Comparison of ENCODE assay signal across 1 cellular context in the genomic region with DNA sequence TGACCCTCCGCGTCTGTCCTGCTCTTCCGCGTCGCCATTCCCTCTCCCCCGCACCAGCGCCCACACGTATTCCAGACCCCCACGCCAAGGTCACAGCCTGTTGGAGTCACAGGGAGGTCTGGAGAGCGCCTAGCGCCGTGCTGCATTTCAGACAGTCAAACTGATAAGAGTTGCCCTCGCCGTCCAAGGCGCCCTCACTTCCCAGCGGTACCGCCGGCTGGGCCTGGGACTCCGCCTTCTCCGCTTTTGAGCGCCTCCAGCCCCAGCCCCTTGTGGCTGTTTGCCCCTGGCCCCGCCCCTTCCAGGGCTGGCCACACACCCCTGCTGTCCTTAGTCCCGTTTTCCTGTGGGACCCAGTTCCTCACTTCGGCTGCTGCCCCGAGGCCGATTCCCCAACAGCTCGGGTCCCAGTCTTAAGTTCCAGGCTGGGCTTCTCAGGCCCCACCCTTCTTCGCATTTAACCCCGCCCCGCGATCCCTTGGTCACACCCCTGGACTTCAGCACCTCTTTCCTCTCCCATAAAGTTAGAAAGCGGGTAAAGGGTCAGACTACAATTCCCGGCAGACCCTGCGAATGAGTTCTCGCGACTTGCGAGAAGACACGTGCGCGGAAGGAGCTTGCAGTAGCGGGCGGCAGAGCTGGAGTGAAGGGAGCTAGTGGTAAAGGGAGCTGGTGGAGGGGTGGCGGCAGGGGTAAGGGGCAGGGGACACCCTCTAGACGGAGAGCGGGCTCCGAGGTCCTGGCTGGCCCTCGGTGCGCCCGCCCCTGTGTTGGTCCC.
A peak's percentile ranks its signal among the peaks of the same experiment; 100 is the strongest.
TF ChIP-seq lines count a peak whose summit lies in the region.

A gene (plus strand): TSS at position 612 of the 778 bp plus-strand sequence. CDS start 1,085 bp downstream, outside the sequence.

TF ChIP-seq in K562, 482 proteins besides CTCF, POLR2A, EP300 and RAD21 (continued from another document and continues in another):
- 0 out of 2 replicates have a peak, but pooled peaks have one; percentile 3 for TF ChIP-seq HNRNPL (IDR thresholded peaks at IDR 0.05; ENCODE audit: low read depth, low read length)
- no peak for TF ChIP-seq FIP1L1 (IDR thresholded peaks at IDR 0.05; ENCODE audit: low read depth, low read length, poor library complexity, severe bottlenecking)
- TF ChIP-seq ZNF133 (CRISPR knock-in tag; IDR thresholded peaks at IDR 0.05), result no peak
- TF ChIP-seq ATF7 (IDR thresholded peaks at IDR 0.05), result 0 out of 2 replicates have a peak, but pooled peaks have one; percentile 48
- TF ChIP-seq ZNF830 (CRISPR knock-in tag; IDR thresholded peaks at IDR 0.05), result no peak
- no peak for TF ChIP-seq ETV1 (tag; conservative IDR thresholded peaks at IDR 0.05; ENCODE audit: low read depth)
- TF ChIP-seq, protein P1, sequence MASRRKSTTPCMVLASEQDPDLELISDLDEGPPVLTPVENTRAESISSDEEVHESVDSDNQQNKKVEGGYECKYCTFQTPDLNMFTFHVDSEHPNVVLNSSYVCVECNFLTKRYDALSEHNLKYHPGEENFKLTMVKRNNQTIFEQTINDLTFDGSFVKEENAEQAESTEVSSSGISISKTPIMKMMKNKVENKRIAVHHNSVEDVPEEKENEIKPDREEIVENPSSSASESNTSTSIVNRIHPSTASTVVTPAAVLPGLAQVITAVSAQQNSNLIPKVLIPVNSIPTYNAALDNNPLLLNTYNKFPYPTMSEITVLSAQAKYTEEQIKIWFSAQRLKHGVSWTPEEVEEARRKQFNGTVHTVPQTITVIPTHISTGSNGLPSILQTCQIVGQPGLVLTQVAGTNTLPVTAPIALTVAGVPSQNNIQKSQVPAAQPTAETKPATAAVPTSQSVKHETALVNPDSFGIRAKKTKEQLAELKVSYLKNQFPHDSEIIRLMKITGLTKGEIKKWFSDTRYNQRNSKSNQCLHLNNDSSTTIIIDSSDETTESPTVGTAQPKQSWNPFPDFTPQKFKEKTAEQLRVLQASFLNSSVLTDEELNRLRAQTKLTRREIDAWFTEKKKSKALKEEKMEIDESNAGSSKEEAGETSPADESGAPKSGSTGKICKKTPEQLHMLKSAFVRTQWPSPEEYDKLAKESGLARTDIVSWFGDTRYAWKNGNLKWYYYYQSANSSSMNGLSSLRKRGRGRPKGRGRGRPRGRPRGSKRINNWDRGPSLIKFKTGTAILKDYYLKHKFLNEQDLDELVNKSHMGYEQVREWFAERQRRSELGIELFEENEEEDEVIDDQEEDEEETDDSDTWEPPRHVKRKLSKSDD (conservative IDR thresholded peaks at IDR 0.05; ENCODE audit: low read length), result no peak; the same call in 1 of the 2 replicates
- TF ChIP-seq NCOR1 (IDR thresholded peaks at IDR 0.05), result peak; percentile 45
- TF ChIP-seq HDAC1 (IDR thresholded peaks at IDR 0.05), result peak in 1 of 2 experiments; percentile 60; a peak in 2 of 4 replicates
- TF ChIP-seq IFI16 (CRISPR knock-in tag; IDR thresholded peaks at IDR 0.05), result no peak
- no peak for TF ChIP-seq ZC3H4 (CRISPR knock-in tag; IDR thresholded peaks at IDR 0.05; ENCODE audit: borderline replicate concordance)
- no peak for TF ChIP-seq PCBP2 (IDR thresholded peaks at IDR 0.05; ENCODE audit: low read depth, low read length, poor library complexity, severe bottlenecking)
- TF ChIP-seq TRIM28 (IDR thresholded peaks at IDR 0.05), result no peak
- TF ChIP-seq NEUROD1 (IDR thresholded peaks at IDR 0.05; ENCODE audit: borderline replicate concordance, low read depth, low read length, partially characterized antibody), result peak; percentile 17
- no peak for TF ChIP-seq EHMT2 (IDR thresholded peaks at IDR 0.05)
- TF ChIP-seq, protein P2, sequence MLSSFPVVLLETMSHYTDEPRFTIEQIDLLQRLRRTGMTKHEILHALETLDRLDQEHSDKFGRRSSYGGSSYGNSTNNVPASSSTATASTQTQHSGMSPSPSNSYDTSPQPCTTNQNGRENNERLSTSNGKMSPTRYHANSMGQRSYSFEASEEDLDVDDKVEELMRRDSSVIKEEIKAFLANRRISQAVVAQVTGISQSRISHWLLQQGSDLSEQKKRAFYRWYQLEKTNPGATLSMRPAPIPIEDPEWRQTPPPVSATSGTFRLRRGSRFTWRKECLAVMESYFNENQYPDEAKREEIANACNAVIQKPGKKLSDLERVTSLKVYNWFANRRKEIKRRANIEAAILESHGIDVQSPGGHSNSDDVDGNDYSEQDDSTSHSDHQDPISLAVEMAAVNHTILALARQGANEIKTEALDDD (IDR thresholded peaks at IDR 0.05), result no peak; the same call in 1 of the 2 replicates
- TF ChIP-seq MTA2 (IDR thresholded peaks at IDR 0.05; ENCODE audit: low read depth), result no peak
- TF ChIP-seq ZNF384 (IDR thresholded peaks at IDR 0.05; ENCODE audit: low read depth, low read length), result no peak
- TF ChIP-seq, protein P3, sequence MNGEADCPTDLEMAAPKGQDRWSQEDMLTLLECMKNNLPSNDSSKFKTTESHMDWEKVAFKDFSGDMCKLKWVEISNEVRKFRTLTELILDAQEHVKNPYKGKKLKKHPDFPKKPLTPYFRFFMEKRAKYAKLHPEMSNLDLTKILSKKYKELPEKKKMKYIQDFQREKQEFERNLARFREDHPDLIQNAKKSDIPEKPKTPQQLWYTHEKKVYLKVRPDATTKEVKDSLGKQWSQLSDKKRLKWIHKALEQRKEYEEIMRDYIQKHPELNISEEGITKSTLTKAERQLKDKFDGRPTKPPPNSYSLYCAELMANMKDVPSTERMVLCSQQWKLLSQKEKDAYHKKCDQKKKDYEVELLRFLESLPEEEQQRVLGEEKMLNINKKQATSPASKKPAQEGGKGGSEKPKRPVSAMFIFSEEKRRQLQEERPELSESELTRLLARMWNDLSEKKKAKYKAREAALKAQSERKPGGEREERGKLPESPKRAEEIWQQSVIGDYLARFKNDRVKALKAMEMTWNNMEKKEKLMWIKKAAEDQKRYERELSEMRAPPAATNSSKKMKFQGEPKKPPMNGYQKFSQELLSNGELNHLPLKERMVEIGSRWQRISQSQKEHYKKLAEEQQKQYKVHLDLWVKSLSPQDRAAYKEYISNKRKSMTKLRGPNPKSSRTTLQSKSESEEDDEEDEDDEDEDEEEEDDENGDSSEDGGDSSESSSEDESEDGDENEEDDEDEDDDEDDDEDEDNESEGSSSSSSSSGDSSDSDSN (IDR thresholded peaks at IDR 0.05; ENCODE audit: borderline replicate concordance in 1 of 2, low read depth in 2 of 2, low read length in 2 of 2), result peak in 1 of 2 experiments; percentile 49; a peak in 2 of 4 replicates
- TF ChIP-seq HMGN3 (IDR thresholded peaks at IDR 0.05; ENCODE audit: borderline replicate concordance, extremely low read depth, insufficient read length, low read depth, low read length), result peak; percentile 61
- no peak for TF ChIP-seq FOSL1 (tag; conservative IDR thresholded peaks at IDR 0.05)
- TF ChIP-seq, protein P4, sequence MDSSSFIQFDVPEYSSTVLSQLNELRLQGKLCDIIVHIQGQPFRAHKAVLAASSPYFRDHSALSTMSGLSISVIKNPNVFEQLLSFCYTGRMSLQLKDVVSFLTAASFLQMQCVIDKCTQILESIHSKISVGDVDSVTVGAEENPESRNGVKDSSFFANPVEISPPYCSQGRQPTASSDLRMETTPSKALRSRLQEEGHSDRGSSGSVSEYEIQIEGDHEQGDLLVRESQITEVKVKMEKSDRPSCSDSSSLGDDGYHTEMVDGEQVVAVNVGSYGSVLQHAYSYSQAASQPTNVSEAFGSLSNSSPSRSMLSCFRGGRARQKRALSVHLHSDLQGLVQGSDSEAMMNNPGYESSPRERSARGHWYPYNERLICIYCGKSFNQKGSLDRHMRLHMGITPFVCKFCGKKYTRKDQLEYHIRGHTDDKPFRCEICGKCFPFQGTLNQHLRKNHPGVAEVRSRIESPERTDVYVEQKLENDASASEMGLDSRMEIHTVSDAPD (CRISPR knock-in tag; IDR thresholded peaks at IDR 0.05), result no peak
- TF ChIP-seq, protein P5, sequence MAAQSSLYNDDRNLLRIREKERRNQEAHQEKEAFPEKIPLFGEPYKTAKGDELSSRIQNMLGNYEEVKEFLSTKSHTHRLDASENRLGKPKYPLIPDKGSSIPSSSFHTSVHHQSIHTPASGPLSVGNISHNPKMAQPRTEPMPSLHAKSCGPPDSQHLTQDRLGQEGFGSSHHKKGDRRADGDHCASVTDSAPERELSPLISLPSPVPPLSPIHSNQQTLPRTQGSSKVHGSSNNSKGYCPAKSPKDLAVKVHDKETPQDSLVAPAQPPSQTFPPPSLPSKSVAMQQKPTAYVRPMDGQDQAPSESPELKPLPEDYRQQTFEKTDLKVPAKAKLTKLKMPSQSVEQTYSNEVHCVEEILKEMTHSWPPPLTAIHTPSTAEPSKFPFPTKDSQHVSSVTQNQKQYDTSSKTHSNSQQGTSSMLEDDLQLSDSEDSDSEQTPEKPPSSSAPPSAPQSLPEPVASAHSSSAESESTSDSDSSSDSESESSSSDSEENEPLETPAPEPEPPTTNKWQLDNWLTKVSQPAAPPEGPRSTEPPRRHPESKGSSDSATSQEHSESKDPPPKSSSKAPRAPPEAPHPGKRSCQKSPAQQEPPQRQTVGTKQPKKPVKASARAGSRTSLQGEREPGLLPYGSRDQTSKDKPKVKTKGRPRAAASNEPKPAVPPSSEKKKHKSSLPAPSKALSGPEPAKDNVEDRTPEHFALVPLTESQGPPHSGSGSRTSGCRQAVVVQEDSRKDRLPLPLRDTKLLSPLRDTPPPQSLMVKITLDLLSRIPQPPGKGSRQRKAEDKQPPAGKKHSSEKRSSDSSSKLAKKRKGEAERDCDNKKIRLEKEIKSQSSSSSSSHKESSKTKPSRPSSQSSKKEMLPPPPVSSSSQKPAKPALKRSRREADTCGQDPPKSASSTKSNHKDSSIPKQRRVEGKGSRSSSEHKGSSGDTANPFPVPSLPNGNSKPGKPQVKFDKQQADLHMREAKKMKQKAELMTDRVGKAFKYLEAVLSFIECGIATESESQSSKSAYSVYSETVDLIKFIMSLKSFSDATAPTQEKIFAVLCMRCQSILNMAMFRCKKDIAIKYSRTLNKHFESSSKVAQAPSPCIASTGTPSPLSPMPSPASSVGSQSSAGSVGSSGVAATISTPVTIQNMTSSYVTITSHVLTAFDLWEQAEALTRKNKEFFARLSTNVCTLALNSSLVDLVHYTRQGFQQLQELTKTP (IDR thresholded peaks at IDR 0.05; ENCODE audit: low read depth in 1 of 2, partially characterized antibody in 2 of 2), result peak; percentile 42 to 81
- TF ChIP-seq, protein P6, sequence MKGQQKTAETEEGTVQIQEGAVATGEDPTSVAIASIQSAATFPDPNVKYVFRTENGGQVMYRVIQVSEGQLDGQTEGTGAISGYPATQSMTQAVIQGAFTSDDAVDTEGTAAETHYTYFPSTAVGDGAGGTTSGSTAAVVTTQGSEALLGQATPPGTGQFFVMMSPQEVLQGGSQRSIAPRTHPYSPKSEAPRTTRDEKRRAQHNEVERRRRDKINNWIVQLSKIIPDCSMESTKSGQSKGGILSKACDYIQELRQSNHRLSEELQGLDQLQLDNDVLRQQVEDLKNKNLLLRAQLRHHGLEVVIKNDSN (CRISPR knock-in tag; IDR thresholded peaks at IDR 0.05), result peak; percentile 88
- TF ChIP-seq TOE1 (IDR thresholded peaks at IDR 0.05; ENCODE audit: borderline replicate concordance), result peak; percentile 76
- no peak for TF ChIP-seq TOE1 (CRISPR knock-in tag; IDR thresholded peaks at IDR 0.05; ENCODE audit: borderline replicate concordance, low read depth)
- TF ChIP-seq NR2C2 (CRISPR knock-in tag; IDR thresholded peaks at IDR 0.05), result peak; percentile 64
- TF ChIP-seq NR2C2 (tag; IDR thresholded peaks at IDR 0.05), result peak; percentile 91
- TF ChIP-seq, protein P7, sequence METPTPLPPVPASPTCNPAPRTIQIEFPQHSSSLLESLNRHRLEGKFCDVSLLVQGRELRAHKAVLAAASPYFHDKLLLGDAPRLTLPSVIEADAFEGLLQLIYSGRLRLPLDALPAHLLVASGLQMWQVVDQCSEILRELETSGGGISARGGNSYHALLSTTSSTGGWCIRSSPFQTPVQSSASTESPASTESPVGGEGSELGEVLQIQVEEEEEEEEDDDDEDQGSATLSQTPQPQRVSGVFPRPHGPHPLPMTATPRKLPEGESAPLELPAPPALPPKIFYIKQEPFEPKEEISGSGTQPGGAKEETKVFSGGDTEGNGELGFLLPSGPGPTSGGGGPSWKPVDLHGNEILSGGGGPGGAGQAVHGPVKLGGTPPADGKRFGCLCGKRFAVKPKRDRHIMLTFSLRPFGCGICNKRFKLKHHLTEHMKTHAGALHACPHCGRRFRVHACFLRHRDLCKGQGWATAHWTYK (CRISPR knock-in tag; IDR thresholded peaks at IDR 0.05), result 0 out of 2 replicates have a peak, but pooled peaks have one; percentile 47
- no peak for TF ChIP-seq ZNF695 (CRISPR knock-in tag; IDR thresholded peaks at IDR 0.05)
- TF ChIP-seq GABPB2 (CRISPR knock-in tag; conservative IDR thresholded peaks at IDR 0.05), result no peak
- TF ChIP-seq, protein P8, sequence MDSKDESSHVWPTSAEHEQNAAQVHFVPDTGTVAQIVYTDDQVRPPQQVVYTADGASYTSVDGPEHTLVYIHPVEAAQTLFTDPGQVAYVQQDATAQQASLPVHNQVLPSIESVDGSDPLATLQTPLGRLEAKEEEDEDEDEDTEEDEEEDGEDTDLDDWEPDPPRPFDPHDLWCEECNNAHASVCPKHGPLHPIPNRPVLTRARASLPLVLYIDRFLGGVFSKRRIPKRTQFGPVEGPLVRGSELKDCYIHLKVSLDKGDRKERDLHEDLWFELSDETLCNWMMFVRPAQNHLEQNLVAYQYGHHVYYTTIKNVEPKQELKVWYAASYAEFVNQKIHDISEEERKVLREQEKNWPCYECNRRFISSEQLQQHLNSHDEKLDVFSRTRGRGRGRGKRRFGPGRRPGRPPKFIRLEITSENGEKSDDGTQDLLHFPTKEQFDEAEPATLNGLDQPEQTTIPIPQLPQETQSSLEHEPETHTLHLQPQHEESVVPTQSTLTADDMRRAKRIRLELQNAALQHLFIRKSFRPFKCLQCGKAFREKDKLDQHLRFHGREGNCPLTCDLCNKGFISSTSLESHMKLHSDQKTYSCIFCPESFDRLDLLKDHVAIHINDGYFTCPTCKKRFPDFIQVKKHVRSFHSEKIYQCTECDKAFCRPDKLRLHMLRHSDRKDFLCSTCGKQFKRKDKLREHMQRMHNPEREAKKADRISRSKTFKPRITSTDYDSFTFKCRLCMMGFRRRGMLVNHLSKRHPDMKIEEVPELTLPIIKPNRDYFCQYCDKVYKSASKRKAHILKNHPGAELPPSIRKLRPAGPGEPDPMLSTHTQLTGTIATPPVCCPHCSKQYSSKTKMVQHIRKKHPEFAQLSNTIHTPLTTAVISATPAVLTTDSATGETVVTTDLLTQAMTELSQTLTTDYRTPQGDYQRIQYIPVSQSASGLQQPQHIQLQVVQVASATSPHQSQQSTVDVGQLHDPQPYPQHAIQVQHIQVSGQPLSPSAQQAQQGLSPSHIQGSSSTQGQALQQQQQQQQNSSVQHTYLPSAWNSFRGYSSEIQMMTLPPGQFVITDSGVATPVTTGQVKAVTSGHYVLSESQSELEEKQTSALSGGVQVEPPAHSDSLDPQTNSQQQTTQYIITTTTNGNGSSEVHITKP (IDR thresholded peaks at IDR 0.05; ENCODE audit: partially characterized antibody), result peak; percentile 62
- TF ChIP-seq, protein P9, sequence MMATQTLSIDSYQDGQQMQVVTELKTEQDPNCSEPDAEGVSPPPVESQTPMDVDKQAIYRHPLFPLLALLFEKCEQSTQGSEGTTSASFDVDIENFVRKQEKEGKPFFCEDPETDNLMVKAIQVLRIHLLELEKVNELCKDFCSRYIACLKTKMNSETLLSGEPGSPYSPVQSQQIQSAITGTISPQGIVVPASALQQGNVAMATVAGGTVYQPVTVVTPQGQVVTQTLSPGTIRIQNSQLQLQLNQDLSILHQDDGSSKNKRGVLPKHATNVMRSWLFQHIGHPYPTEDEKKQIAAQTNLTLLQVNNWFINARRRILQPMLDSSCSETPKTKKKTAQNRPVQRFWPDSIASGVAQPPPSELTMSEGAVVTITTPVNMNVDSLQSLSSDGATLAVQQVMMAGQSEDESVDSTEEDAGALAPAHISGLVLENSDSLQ (IDR thresholded peaks at IDR 0.05), result no peak
- TF ChIP-seq, protein P10, sequence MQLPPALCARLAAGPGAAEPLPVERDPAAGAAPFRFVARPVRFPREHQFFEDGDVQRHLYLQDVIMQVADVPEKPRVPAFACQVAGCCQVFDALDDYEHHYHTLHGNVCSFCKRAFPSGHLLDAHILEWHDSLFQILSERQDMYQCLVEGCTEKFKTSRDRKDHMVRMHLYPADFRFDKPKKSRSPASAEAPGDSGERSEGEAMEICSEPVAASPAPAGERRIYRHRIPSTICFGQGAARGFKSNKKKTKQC (CRISPR knock-in tag; IDR thresholded peaks at IDR 0.05), result 0 out of 2 replicates have a peak, but pooled peaks have one; percentile 76
- no peak for TF ChIP-seq NR1H2 (CRISPR knock-in tag; IDR thresholded peaks at IDR 0.05)
